17 cellular contexts compared by ENCODE assay signal in the genomic region with DNA sequence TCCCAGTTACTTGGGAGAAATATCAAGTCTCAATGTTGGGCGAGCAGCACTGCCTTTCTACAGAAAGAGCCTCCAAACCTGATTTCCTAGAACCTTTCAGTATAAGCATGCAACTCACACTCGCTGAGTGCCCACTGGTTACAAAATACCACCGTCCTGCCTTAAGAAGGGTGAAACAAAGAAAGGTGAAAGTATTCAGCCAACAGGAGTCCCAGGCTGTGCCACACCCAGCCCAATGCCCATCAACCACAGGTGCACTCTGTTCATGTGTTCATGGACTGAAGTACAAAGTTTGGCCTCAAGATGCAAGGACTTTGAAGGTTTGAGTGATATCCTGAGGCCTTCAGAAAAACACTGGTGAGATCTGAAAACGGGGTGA. TPM values are rescaled to one million over a fixed set of nuclear protein-coding genes. Genes with fewer than 3 reads are reported as not detected.
"Had no signal": no experiment of that assay in that cellular context is flagged by ENCODE, and none has a peak within 500 bp of the region (broad histone marks: within the 10 kb centered on the region; RNA-seq: fewer than 3 reads in every experiment).

No MANE protein-coding gene starts in this region.

- H3K36me3 Mint-ChIP-seq: activated naive CD4-positive, alpha-beta T cell treated with anti-CD3 and anti-CD28 coated beads, Interleukin-2, amount 10 ng/mL, durations not matched to agents 7 days and 5 days; stimulated activated effector memory CD8-positive, alpha-beta T cell treated with anti-CD3 and anti-CD28 coated beads, Interleukin-12 subunit alpha, Interleukin-12 subunit beta, amount 100 ng/mL, for 72 hours; T-cell had no signal

- H3K36me3 ChIP-seq: left ventricle myocardium inferior, prostate gland, transverse colon had no signal

- DNase-seq: activated CD4-positive, alpha-beta T cell treated with anti-CD3 and anti-CD28 coated beads for 36 hours; activated CD8-positive, alpha-beta memory T cell treated with anti-CD3 and anti-CD28 coated beads, Interleukin-2, amount 50 U/mL, for 4 hours; activated naive CD4-positive, alpha-beta T cell treated with anti-CD3 and anti-CD28 coated beads, Interleukin-2, amount 10 ng/mL, durations not matched to agents 7 days and 5 days; cerebellar nuclear complex; effector memory CD8-positive, alpha-beta T cell; erythroblast; nucleus accumbens; T-cell; T1000; transverse colon had no signal

- H3K27ac Mint-ChIP-seq: activated CD4-positive, alpha-beta T cell treated with anti-CD3 and anti-CD28 coated beads for 36 hours; activated CD8-positive, alpha-beta T cell treated with anti-CD3 and anti-CD28 coated beads for 36 hours; activated naive CD4-positive, alpha-beta T cell treated with anti-CD3 and anti-CD28 coated beads, Interleukin-2, amount 10 ng/mL, durations not matched to agents 7 days and 5 days; activated T-helper 1 cell treated with anti-CD3 and anti-CD28 coated beads, Interleukin-12 subunit alpha, Interleukin-12 subunit beta, Interleukin-2, Interleukin-4 antibody, amounts not matched to agents 30 ng/mL and 10 ng/mL and 1 ng/mL, durations not matched to agents 14 hours and 24 hours and 36 hours; dendritic cell treated with granulocyte-macrophage colony-stimulating factor and Interleukin-4, amounts not matched to agents 40 ng/mL and 50 ng/mL, for 4 days; T-cell had no signal

- H3K4me1 ChIP-seq: prostate gland, transverse colon had no signal

- H3K4me3 ChIP-seq: left ventricle myocardium inferior, prostate gland, transverse colon had no signal

- H3K27ac ChIP-seq: prostate gland, transverse colon, VCaP had no signal

- H3K9me3 ChIP-seq: left ventricle myocardium inferior, prostate gland, transverse colon had no signal

- H3K27me3 ChIP-seq: transverse colon had no signal

- H3K27me3 Mint-ChIP-seq: activated CD4-positive, alpha-beta T cell treated with anti-CD3 and anti-CD28 coated beads for 36 hours had no signal

- ATAC-seq: activated CD4-positive, alpha-beta T cell treated with anti-CD3 and anti-CD28 coated beads for 36 hours; activated CD8-positive, alpha-beta T cell treated with anti-CD3 and anti-CD28 coated beads for 36 hours; T-cell had no signal

- H3K9me3 Mint-ChIP-seq: activated CD8-positive, alpha-beta T cell treated with anti-CD3 and anti-CD28 coated beads for 36 hours; activated naive CD4-positive, alpha-beta T cell treated with anti-CD3 and anti-CD28 coated beads, Interleukin-2, amount 10 ng/mL, durations not matched to agents 7 days and 5 days; activated T-helper 1 cell treated with anti-CD3 and anti-CD28 coated beads, Interleukin-12 subunit alpha, Interleukin-12 subunit beta, Interleukin-2, Interleukin-4 antibody, amounts not matched to agents 30 ng/mL and 10 ng/mL and 1 ng/mL, durations not matched to agents 14 hours and 24 hours and 36 hours; dendritic cell treated with granulocyte-macrophage colony-stimulating factor and Interleukin-4, amounts not matched to agents 40 ng/mL and 50 ng/mL, for 4 days; effector memory CD8-positive, alpha-beta T cell; stimulated activated effector memory CD8-positive, alpha-beta T cell treated with anti-CD3 and anti-CD28 coated beads, Interleukin-12 subunit alpha, Interleukin-12 subunit beta, amount 100 ng/mL, for 72 hours; T-cell had no signal

- H3K4me3 Mint-ChIP-seq: activated CD4-positive, alpha-beta T cell treated with anti-CD3 and anti-CD28 coated beads for 36 hours; activated CD8-positive, alpha-beta T cell treated with anti-CD3 and anti-CD28 coated beads for 36 hours; activated naive CD4-positive, alpha-beta T cell treated with anti-CD3 and anti-CD28 coated beads, Interleukin-2, amount 10 ng/mL, durations not matched to agents 7 days and 5 days; activated T-helper 1 cell treated with anti-CD3 and anti-CD28 coated beads, Interleukin-12 subunit alpha, Interleukin-12 subunit beta, Interleukin-2, Interleukin-4 antibody, amounts not matched to agents 30 ng/mL and 10 ng/mL and 1 ng/mL, durations not matched to agents 14 hours and 24 hours and 36 hours; dendritic cell treated with granulocyte-macrophage colony-stimulating factor and Interleukin-4, amounts not matched to agents 40 ng/mL and 50 ng/mL, for 4 days; stimulated activated effector memory CD8-positive, alpha-beta T cell treated with anti-CD3 and anti-CD28 coated beads, Interleukin-12 subunit alpha, Interleukin-12 subunit beta, amount 100 ng/mL, for 72 hours; T-cell had no signal

RNA-seq across cellular contexts. Expression of a gene that starts 34.0 kb away (rescaled TPM):
- total RNA-seq: activated CD8-positive, alpha-beta T cell treated with anti-CD3 and anti-CD28 coated beads for 36 hours; activated T-helper 1 cell treated with anti-CD3 and anti-CD28 coated beads, Interleukin-12 subunit alpha, Interleukin-12 subunit beta, Interleukin-2, Interleukin-4 antibody, amounts not matched to agents 30 ng/mL and 10 ng/mL and 1 ng/mL, durations not matched to agents 14 hours and 24 hours and 36 hours had no signal
